21 cellular contexts compared by ENCODE assay signal in genomic region chr1:223203694-223204093, GRCh38.
DNase-seq lines count a peak whose midpoint lies in the region; ATAC-seq, FAIRE-seq and TF ChIP-seq lines count a peak whose summit lies in the region.
"Had no signal": no experiment of that assay in that cellular context is flagged by ENCODE, and none has a peak within 500 bp of the region (broad histone marks: within the 10 kb centered on the region; RNA-seq: fewer than 3 reads in every experiment).

No MANE protein-coding gene starts in this region.

- TF ChIP-seq CTCF in Caco-2 (IDR thresholded peaks at IDR 0.05; ENCODE audit: insufficient read depth in 1 of 2, low read depth in 1 of 2, low read length in 1 of 2, severe bottlenecking in 1 of 2, unreplicated experiment in 1 of 2) (no peak), K562 (IDR thresholded peaks at IDR 0.05 in 2 of 3, conservative IDR thresholded peaks at IDR 0.05 in 1 of 3; ENCODE audit: insufficient read depth in 2 of 3, low read depth in 1 of 3, low read length in 3 of 3) (no peak), Peyer's patch (IDR thresholded peaks at IDR 0.05) (no peak)

- H3K4ac ChIP-seq in mesendoderm (ENCODE audit: low read depth, low read length), result no peak overlapping the region

- no peak for FAIRE-seq in K562 (lab: Jason Lieb, UNC)
- FAIRE-seq: A204.1, D721Med, G401.6, GM12891, GM19239 had no signal

- H3K23ac ChIP-seq in mesendoderm (ENCODE audit: low read length), result no peak overlapping the region

- no peak overlapping the region for H4K8ac ChIP-seq in mesendoderm (ENCODE audit: low read depth, low read length)

- H4K5ac ChIP-seq in mesendoderm (ENCODE audit: low read length), result no peak overlapping the region

- 36% methylated on average over 6 of the region's 6 CpGs for WGBS in K562 (ENCODE audit: insufficient coverage, low coverage, missing lambda C conversion rate)
- no CpG with 5 or more reads among the region's 6 CpGs for WGBS in mesendoderm (ENCODE audit: extremely low coverage, insufficient coverage, low lambda C conversion rate)

- H2BK5ac ChIP-seq in mesendoderm (ENCODE audit: low read length), result peak overlapping the region; percentile 11

- H3K79me2 ChIP-seq in K562 (ENCODE audit: control insufficient read depth, insufficient read depth, low read length) (no peaks in the 10 kb centered on the region), mesendoderm (ENCODE audit: control insufficient read depth, insufficient read depth, low read length) (no peaks in the 10 kb centered on the region)

- TF ChIP-seq POLR2A in K562 (conservative IDR thresholded peaks at IDR 0.05) (no peak), Peyer's patch (IDR thresholded peaks at IDR 0.05) (no peak)

- H3K36me3 Mint-ChIP-seq in Caco-2 (ENCODE audit: insufficient read depth, unreplicated experiment), result peaks cover 11% of the 10 kb centered on the region
- peaks cover 4% of the 10 kb centered on the region for H3K36me3 Mint-ChIP-seq in T-helper 17 cell (ENCODE audit: low read depth)
- H3K36me3 Mint-ChIP-seq: CD8-positive, alpha-beta T cell had no signal

- peak overlapping the region; percentile 30 for H3K56ac ChIP-seq in mesendoderm (ENCODE audit: low read length)

- H3K27me3 ChIP-seq in Caco-2 (replicated peaks; ENCODE audit: control insufficient read depth, insufficient read depth, low read length), result no peaks in the 10 kb centered on the region
- H3K27me3 ChIP-seq in K562 (ENCODE audit: control insufficient read depth in 2 of 2, insufficient read depth in 2 of 2, low read length in 2 of 2), result no peaks in the 10 kb centered on the region; a peak in 1 of 5 replicates
- no peaks in the 10 kb centered on the region for H3K27me3 ChIP-seq in mesendoderm (ENCODE audit: insufficient read depth, low read length, poor library complexity)
- H3K27me3 ChIP-seq in Peyer's patch, result no peaks in the 10 kb centered on the region
- H3K27me3 ChIP-seq: BLaER1 treated with 17β-estradiol and CSF1 and Interleukin-3, amounts not matched to agents 10 nM and 100 nM had no signal

- peaks cover 14% of the 10 kb centered on the region for H3K4me1 ChIP-seq in Caco-2
- peaks cover 2 to 6% of the 10 kb centered on the region in 2 experiments; a peak in 3 of 5 replicates for H3K4me1 ChIP-seq in K562 (replicated peaks in 1 of 2; ENCODE audit: control insufficient read depth in 2 of 2, insufficient read depth in 2 of 2, low read length in 2 of 2)
- H3K4me1 ChIP-seq in mesendoderm (ENCODE audit: control insufficient read depth, low read depth, low read length), result peaks cover 9% of the 10 kb centered on the region
- H3K4me1 ChIP-seq in Peyer's patch, result no peaks in the 10 kb centered on the region
- H3K4me1 ChIP-seq: BE2C had no signal

- 0 out of 3 replicates have a peak overlapping the region, but pooled peaks have one; percentile 11 for H3K27ac ChIP-seq in K562 (ENCODE audit: extremely low read depth, low read depth, low read length)
- peak overlapping the region; percentile 32 for H3K27ac ChIP-seq in mesendoderm (ENCODE audit: low read depth, low read length)
- H3K27ac ChIP-seq in Peyer's patch, result no peak overlapping the region
- H3K27ac ChIP-seq: BLaER1 treated with 17β-estradiol and CSF1 and Interleukin-3, amounts not matched to agents 10 nM and 100 nM; C4-2B had no signal

- H3K4me1 Mint-ChIP-seq in Caco-2 (ENCODE audit: low read depth, unreplicated experiment), result peaks cover 37% of the 10 kb centered on the region
- peaks cover 4% of the 10 kb centered on the region for H3K4me1 Mint-ChIP-seq in T-helper 17 cell

- H3K4me3 ChIP-seq in Caco-2 (ENCODE audit: low read depth, low read length) (no peak overlapping the region), K562 (no peak overlapping the region), mesendoderm (ENCODE audit: low read length) (no peak overlapping the region), Peyer's patch (no peak overlapping the region)
- H3K4me3 ChIP-seq: BLaER1 treated with 17β-estradiol and CSF1 and Interleukin-3, amounts not matched to agents 10 nM and 100 nM had no signal

- no peaks in the 10 kb centered on the region for H3K79me1 ChIP-seq in mesendoderm (ENCODE audit: low read length)

- H3K9me3 Mint-ChIP-seq in Caco-2 (ENCODE audit: unreplicated experiment), result no peaks in the 10 kb centered on the region
- H3K9me3 Mint-ChIP-seq: CD4-positive, alpha-beta T cell; CD8-positive, alpha-beta T cell had no signal

- TF ChIP-seq EP300 in K562 (IDR thresholded peaks at IDR 0.05; ENCODE audit: low read length), result no peak

- H2AFZ ChIP-seq in K562 (ENCODE audit: low read depth, low read length), result peak overlapping the region; percentile 79

- CTCF ChIA-PET in Caco-2 (lab: Charles Lee) (no interaction called here), K562 (lab: Yijun Ruan, JAX; ENCODE audit: low intra/inter-chr PET ratio) (no interaction called here)

- no peak overlapping the region for H3K18ac ChIP-seq in mesendoderm (ENCODE audit: low read length)

- H3K27ac Mint-ChIP-seq in Caco-2 (ENCODE audit: unreplicated experiment) (peak overlapping the region; percentile 81), T-helper 17 cell (no peak overlapping the region)
- H3K27ac Mint-ChIP-seq: CD4-positive, alpha-beta T cell; CD8-positive, alpha-beta T cell had no signal

- no peaks in the 10 kb centered on the region for H3K9me1 ChIP-seq in K562 (ENCODE audit: control insufficient read depth, insufficient read depth, low read length)

- H2AK5ac ChIP-seq in mesendoderm (ENCODE audit: low read length), result no peak overlapping the region

- H3K4me3 Mint-ChIP-seq in Caco-2 (ENCODE audit: unreplicated experiment), result no peak overlapping the region
- no peak overlapping the region for H3K4me3 Mint-ChIP-seq in T-helper 17 cell
- H3K4me3 Mint-ChIP-seq: CD4-positive, alpha-beta T cell; CD8-positive, alpha-beta T cell had no signal

- H3K4me2 ChIP-seq in K562 (ENCODE audit: insufficient read depth, low read length) (no peak overlapping the region), mesendoderm (ENCODE audit: low read length) (no peak overlapping the region)

- intact Hi-C loops in Caco-2 (cut with micrococcal nuclease; ENCODE audit: unreplicated experiment) (no loop called here), K562 (cut with micrococcal nuclease) (no loop called here)

- H3K36me3 ChIP-seq in Caco-2 (ENCODE audit: control insufficient read depth, insufficient read depth, low read length) (no peaks in the 10 kb centered on the region), K562 (ENCODE audit: control insufficient read depth, insufficient read depth, low read length) (no peaks in the 10 kb centered on the region), mesendoderm (ENCODE audit: control insufficient read depth, insufficient read depth, low read length) (no peaks in the 10 kb centered on the region), Peyer's patch (no peaks in the 10 kb centered on the region)
- H3K36me3 ChIP-seq: BE2C; BLaER1 treated with 17β-estradiol and CSF1 and Interleukin-3, amounts not matched to agents 10 nM and 100 nM had no signal

- 0 out of 4 replicates have a peak overlapping the region, but pooled peaks of 1 of the 2 experiments have one; percentile 65 for H3K9ac ChIP-seq in K562 (ENCODE audit: insufficient read depth in 1 of 2, low read depth in 2 of 2, low read length in 2 of 2)
- no peak overlapping the region for H3K9ac ChIP-seq in mesendoderm (ENCODE audit: low read length)
- H3K9ac ChIP-seq: BLaER1 treated with 17β-estradiol and CSF1 and Interleukin-3, amounts not matched to agents 10 nM and 100 nM had no signal

- H2BK120ac ChIP-seq in mesendoderm (ENCODE audit: low read depth, low read length), result no peak overlapping the region

- no peaks in the 10 kb centered on the region for H4K20me1 ChIP-seq in K562 (replicated peaks; ENCODE audit: control insufficient read depth, insufficient read depth, low read length)
- H4K20me1 ChIP-seq: BLaER1 treated with 17β-estradiol and CSF1 and Interleukin-3, amounts not matched to agents 10 nM and 100 nM had no signal

- no peak for DNase-seq in Caco-2
- DNase-seq in K562 (ENCODE audit: extremely low read depth in 1 of 4, low spot score in 3 of 4), result peak in 1 of 4 experiments; percentile 13
- peak; percentile 88 for DNase-seq in mesendoderm
- DNase-seq in T-helper 17 cell, result no peak
- no peak for DNase-seq in Peyer's patch
- no peak for DNase-seq in COR-L47 (lab: John Stamatoyannopoulos, UW)
- DNase-seq: 8988T; ACHN; BE2C; Calu3; CD4-positive, alpha-beta T cell; CD8-positive, alpha-beta T cell; GF-D8 had no signal

- ATAC-seq in K562 (no peak), T-helper 17 cell (no peak), HG03342 (IDR thresholded peaks at IDR 0.05; ENCODE audit: unreplicated experiment) (no peak)
- ATAC-seq: CD8-positive, alpha-beta T cell had no signal

- POLR2A ChIA-PET in Caco-2 (lab: Charles Lee), result no interaction called here
- POLR2A ChIA-PET in K562 (lab: Yijun Ruan, JAX), result no interaction called here

- H3K27me3 Mint-ChIP-seq in Caco-2 (ENCODE audit: insufficient read depth, unreplicated experiment), result no peaks in the 10 kb centered on the region
- H3K27me3 Mint-ChIP-seq in T-helper 17 cell, result no peaks in the 10 kb centered on the region
- H3K27me3 Mint-ChIP-seq: CD4-positive, alpha-beta T cell had no signal

- in situ Hi-C loops in K562 (cut with MboI), result no loop called here

- BruUV-seq in Caco-2 (replicated peaks; lab: Mats Ljungman, UMichigan) (no TSS peak), K562 (replicated peaks; lab: Mats Ljungman, UMichigan) (no TSS peak)

- no peak for TF ChIP-seq RAD21 in K562 (CRISPR knock-in tag; conservative IDR thresholded peaks at IDR 0.05 in 1 of 2, IDR thresholded peaks at IDR 0.05 in 1 of 2)

- no peaks in the 10 kb centered on the region for H3K9me3 ChIP-seq in Caco-2
- no peaks in the 10 kb centered on the region for H3K9me3 ChIP-seq in K562 (replicated peaks; ENCODE audit: control insufficient read depth, insufficient read depth, low read depth, low read length)
- no peaks in the 10 kb centered on the region for H3K9me3 ChIP-seq in T-helper 17 cell (ENCODE audit: control insufficient read depth, low read length, poor library complexity, severe bottlenecking)
- H3K9me3 ChIP-seq in Peyer's patch, result no peaks in the 10 kb centered on the region
- H3K9me3 ChIP-seq: BE2C; BLaER1 treated with 17β-estradiol and CSF1 and Interleukin-3, amounts not matched to agents 10 nM and 100 nM had no signal

- H2BK15ac ChIP-seq in mesendoderm (replicated peaks; ENCODE audit: low read depth), result no peak overlapping the region

TF ChIP-seq in K562, 482 proteins besides CTCF, POLR2A, EP300 and RAD21 (continues in another document):
- TF ChIP-seq CBFA2T3 (IDR thresholded peaks at IDR 0.05), result peak; percentile 65
- TF ChIP-seq SP1 (CRISPR knock-in tag; IDR thresholded peaks at IDR 0.05), result no peak
- TF ChIP-seq HLTF (IDR thresholded peaks at IDR 0.05), result no peak
- TF ChIP-seq TEAD4 (IDR thresholded peaks at IDR 0.05; ENCODE audit: low read length), result peak; percentile 28; the same call in 1 of the 2 replicates
- no peak for TF ChIP-seq TEAD4 (CRISPR knock-in tag; IDR thresholded peaks at IDR 0.05; ENCODE audit: borderline replicate concordance)
- peak; percentile 69 for TF ChIP-seq ZFX (CRISPR knock-in tag; IDR thresholded peaks at IDR 0.05)
- no peak for TF ChIP-seq ZC3H4 (CRISPR knock-in tag; IDR thresholded peaks at IDR 0.05; ENCODE audit: borderline replicate concordance)
- TF ChIP-seq NBN (IDR thresholded peaks at IDR 0.05; ENCODE audit: low read depth), result no peak
- TF ChIP-seq TAL1 (IDR thresholded peaks at IDR 0.05), result no peak
- no peak for TF ChIP-seq HMG20A (CRISPR knock-in tag; conservative IDR thresholded peaks at IDR 0.05)

Comparison
In these comparisons a context has a peak if more than half of its experiments do, and no peak if none do; other contexts are left out.
1. H3K27ac ChIP-seq: peak in K562 (single experiment) and mesendoderm (single experiment); none in Peyer's patch (0 of 4).